ENCODE assay signal across 8 cellular contexts in genomic region chr2:96509114-96509846, GRCh38.
DNase-seq lines count a peak whose midpoint lies in the region; ATAC-seq and TF ChIP-seq lines count a peak whose summit lies in the region.

No MANE protein-coding gene starts in this region.

- no peaks in the 10 kb centered on the region for H3K36me3 ChIP-seq in HAP-1 (replicated peaks)

- DNase-seq in GDM1 (lab: John Stamatoyannopoulos, UW) (peak; percentile 32), HAP-1 (ENCODE audit: low spot score in 2 of 2) (peak; percentile 84 to 94), NCI-H1105 (lab: John Stamatoyannopoulos, UW) (peak; percentile 78), astrocyte of the cerebellum (ENCODE audit: low read depth) (peak; percentile 68), hypothalamus (lab: John Stamatoyannopoulos, UW) (peak in 48 of 51 donors; percentile 21 to 90 (median 73)), retinal pigment epithelial cell (ENCODE audit: low read depth) (peak; percentile 47)

- H3K36me3 Mint-ChIP-seq in T-helper 1 cell treated with Interleukin-12 subunit alpha and Interleukin-12 subunit beta and Interleukin-4 antibody, amounts not matched to agents 30 μg/mL and 1 μg/mL, for 36 hours (ENCODE audit: low read depth) = no peaks in the 10 kb centered on the region

- H3K4me3 Mint-ChIP-seq in T-helper 1 cell treated with Interleukin-12 subunit alpha and Interleukin-12 subunit beta and Interleukin-4 antibody, amounts not matched to agents 30 μg/mL and 1 μg/mL, for 36 hours = peak overlapping the region; percentile 65

- in situ Hi-C loops in HAP-1 (cut with MboI; ENCODE audit: low sequenced_read_pairs) = loop anchor here (5.0 to 25.0 kb wide), 2 partner anchors 97 to 497 kb away; no protein-coding TSS in a partner anchor
- in situ Hi-C loops in astrocyte of the cerebellum (cut with HindIII; ENCODE audit: low sequenced_read_pairs) = no loop called here

- TF ChIP-seq CTCF in astrocyte of the cerebellum (IDR thresholded peaks at IDR 0.05; ENCODE audit: low read depth, low read length, missing control alignments) (peak; percentile 96), retinal pigment epithelial cell (conservative IDR thresholded peaks at IDR 0.05; ENCODE audit: low read depth, low read length) (peak; percentile 97)

- H3K4me1 ChIP-seq in HAP-1 = peaks cover 8% of the 10 kb centered on the region; the same call in 1 of the 2 replicates

- H3K4me1 Mint-ChIP-seq in T-helper 1 cell treated with Interleukin-12 subunit alpha and Interleukin-12 subunit beta and Interleukin-4 antibody, amounts not matched to agents 30 μg/mL and 1 μg/mL, for 36 hours (ENCODE audit: low read depth) = peaks cover 51% of the 10 kb centered on the region

- H3K27me3 ChIP-seq in HAP-1 (ENCODE audit: low read depth) = no peaks in the 10 kb centered on the region

- H3K9me3 Mint-ChIP-seq in T-helper 1 cell treated with Interleukin-12 subunit alpha and Interleukin-12 subunit beta and Interleukin-4 antibody, amounts not matched to agents 30 μg/mL and 1 μg/mL, for 36 hours = no peaks in the 10 kb centered on the region

- peaks cover 11% of the 10 kb centered on the region for H3K27me3 Mint-ChIP-seq in T-helper 1 cell treated with Interleukin-12 subunit alpha and Interleukin-12 subunit beta and Interleukin-4 antibody, amounts not matched to agents 30 μg/mL and 1 μg/mL, for 36 hours (ENCODE audit: low read depth)

- no peaks in the 10 kb centered on the region for H3K9me3 ChIP-seq in HAP-1

- H3K4me3 ChIP-seq in HAP-1 = no peak overlapping the region
- H3K4me3 ChIP-seq in astrocyte of the cerebellum (ENCODE audit: low read depth, low read length) = no peak overlapping the region
- no peak overlapping the region for H3K4me3 ChIP-seq in retinal pigment epithelial cell (ENCODE audit: low read length)

- peak overlapping the region; percentile 67 for H3K27ac Mint-ChIP-seq in T-helper 1 cell treated with Interleukin-12 subunit alpha and Interleukin-12 subunit beta and Interleukin-4 antibody, amounts not matched to agents 30 μg/mL and 1 μg/mL, for 36 hours

- ATAC-seq in HG03457 (IDR thresholded peaks at IDR 0.05; ENCODE audit: unreplicated experiment) = no peak

Comparison
In these comparisons a context has a peak if more than half of its experiments do, and no peak if none do; other contexts are left out.
1. DNase-seq: peak in every context shown above with its lines; median percentile 89 in HAP-1; 78 in NCI-H1105; 73 in hypothalamus; 68 in astrocyte of the cerebellum; 47 in retinal pigment epithelial cell; 32 in GDM1.